In the genomic region with DNA sequence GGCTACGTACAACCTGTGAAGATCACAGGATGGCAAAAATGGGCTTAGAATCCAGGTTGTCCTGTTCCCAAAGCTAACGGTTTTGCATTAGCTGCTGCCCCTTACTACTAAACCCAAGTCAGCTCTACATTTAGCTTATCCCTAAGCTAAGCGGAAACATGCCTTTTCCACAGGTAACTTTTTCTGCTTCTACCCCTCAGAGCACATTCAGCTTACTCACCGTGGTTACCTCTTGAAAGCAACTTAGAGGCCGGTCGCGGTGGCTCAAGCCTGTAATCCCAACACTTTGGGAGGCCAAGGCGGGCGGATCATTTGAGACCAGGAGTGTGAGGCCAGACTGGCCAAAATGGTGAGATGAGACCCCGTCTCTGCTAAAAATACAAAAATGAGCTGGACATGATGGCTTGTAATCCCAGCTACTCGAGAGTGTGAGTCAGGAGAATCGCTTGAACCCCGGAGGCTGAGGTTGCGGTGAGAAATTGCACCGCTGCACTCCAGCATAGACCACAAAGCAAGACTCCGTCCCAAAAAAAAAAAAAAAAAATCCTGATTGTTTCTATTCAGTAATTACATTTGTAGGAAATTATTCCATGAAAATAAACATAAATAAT, we compare ENCODE assay signal across 8 cellular contexts. TPM values are rescaled to one million over a fixed set of nuclear protein-coding genes. Genes with fewer than 3 reads are reported as not detected.
DNase-seq lines count a peak whose midpoint lies in the region; ATAC-seq and TF ChIP-seq lines count a peak whose summit lies in the region.

No MANE protein-coding gene starts in this region.

- H3K27me3 ChIP-seq in transverse colon = no peaks in the 10 kb centered on the region

- H3K27ac ChIP-seq in C4-2B = peak overlapping the region; percentile 93
- H3K27ac ChIP-seq in transverse colon = peak overlapping the region; percentile 90 to 96 (median 92)

- no peak for TF ChIP-seq EP300 in transverse colon (IDR thresholded peaks at IDR 0.05; ENCODE audit: low read depth)

- peaks cover 0 to 29% (median 16%) of the 10 kb centered on the region in 4 donors for H3K4me1 ChIP-seq in transverse colon

- intact Hi-C loops in lower leg skin (cut with DNase I; ENCODE audit: low total_unique reads) (no loop called here), transverse colon (cut with DNase I; ENCODE audit: low total_unique reads) (loop anchor here (10.0 kb wide), 1 partner anchor 70 kb away; the partner anchor contains the start of gene IPO7)

- WGBS in lower leg skin, 2 donors = 61 to 64% methylated on average over 16 of the region's 16 CpGs
- WGBS in transverse colon (ENCODE audit: low coverage in 1 of 2), 2 donors = 48 to 76% methylated on average over 8 to 16 of the region's 16 CpGs

- TF ChIP-seq CTCF in C4-2B (conservative IDR thresholded peaks at IDR 0.05) (no peak), lower leg skin (IDR thresholded peaks at IDR 0.05) (no peak), transverse colon (IDR thresholded peaks at IDR 0.05) (no peak)

- no peak for ATAC-seq in GM19351 (IDR thresholded peaks at IDR 0.05; ENCODE audit: unreplicated experiment)

- TF ChIP-seq POLR2A in lower leg skin (IDR thresholded peaks at IDR 0.05) (no peak), transverse colon (IDR thresholded peaks at IDR 0.05) (no peak)

- H3K4me3 ChIP-seq in Jurkat, Clone E6-1 (ENCODE audit: low read length) = peak overlapping the region; percentile 68
- peak overlapping the region; percentile 25 for H3K4me3 ChIP-seq in lower leg skin (ENCODE audit: low read depth, poor library complexity, severe bottlenecking)
- peak overlapping the region; percentile 4 to 100 (median 96) for H3K4me3 ChIP-seq in transverse colon

- no peak for DNase-seq in Jurkat, Clone E6-1 (ENCODE audit: low read depth, low spot score)
- DNase-seq in astrocyte of the hippocampus (ENCODE audit: low read depth, low spot score) (peak; percentile 41), lower leg skin (ENCODE audit: low spot score in 2 of 2) (peak in 1 of 2 donors; percentile 81), transverse colon (peak; percentile 11), NCI-H446 treated with DMSO at 0.1 percent for 48 hours (lab: John Stamatoyannopoulos, UW) (no peak)
- DNase-seq in stimulated activated naive CD4-positive, alpha-beta T cell treated with Interleukin-2 at 50 U/mL for 16 hours (lab: John Stamatoyannopoulos, UW) = no peak

- in situ Hi-C loops in transverse colon (cut with MboI; ENCODE audit: low pct_ligation_motif_present in 1 of 4, low pct_unique_long_range_greater_than_20kb in 1 of 4, low sequenced_read_pairs in 3 of 4) = no loop called here

- no peaks in the 10 kb centered on the region for H3K9me3 ChIP-seq in transverse colon

- no peaks in the 10 kb centered on the region for H3K36me3 ChIP-seq in transverse colon

RNA-seq across cellular contexts. Expression of gene TMEM41B, which starts 0.8 kb away (rescaled TPM):
- 12.7 TPM for polyA plus RNA-seq in Jurkat, Clone E6-1 (2012; ENCODE audit: insufficient read depth, insufficient read length)
- total RNA-seq in lower leg skin = 10 to 100 TPM; 30.5 to 41.1 (median 39.4) TPM
- total RNA-seq in transverse colon = 10 to 100 TPM; 13.7 to 53.9 (median 51.8) TPM

RNA-seq across cellular contexts. Expression of gene DENND5A, which starts 50.0 kb away (rescaled TPM):
- 8.0 TPM for polyA plus RNA-seq in Jurkat, Clone E6-1 (2012; ENCODE audit: insufficient read depth, insufficient read length)
- total RNA-seq in lower leg skin = 10 to 100 TPM; 21.2 to 34.1 (median 28.7) TPM
- total RNA-seq in transverse colon = 100 to 1,000 TPM in 1 of 4 donors, 10 to 100 TPM in 3; 18.9 to 117 (median 22.7) TPM

Comparison
In these comparisons a context has a peak if more than half of its experiments do, and no peak if none do; other contexts are left out.
1. DNase-seq: peak in astrocyte of the hippocampus (single experiment) and transverse colon (single experiment); none in Jurkat, Clone E6-1 (single experiment), NCI-H446 treated with DMSO at 0.1 percent for 48 hours (single experiment) and stimulated activated naive CD4-positive, alpha-beta T cell treated with Interleukin-2 at 50 U/mL for 16 hours (single experiment).
2. H3K4me3 ChIP-seq: peak in every context shown above with its lines; median percentile 96 in transverse colon; 68 in Jurkat, Clone E6-1; 25 in lower leg skin.